ENCODE assay signal across 1 cellular context in the genomic region with DNA sequence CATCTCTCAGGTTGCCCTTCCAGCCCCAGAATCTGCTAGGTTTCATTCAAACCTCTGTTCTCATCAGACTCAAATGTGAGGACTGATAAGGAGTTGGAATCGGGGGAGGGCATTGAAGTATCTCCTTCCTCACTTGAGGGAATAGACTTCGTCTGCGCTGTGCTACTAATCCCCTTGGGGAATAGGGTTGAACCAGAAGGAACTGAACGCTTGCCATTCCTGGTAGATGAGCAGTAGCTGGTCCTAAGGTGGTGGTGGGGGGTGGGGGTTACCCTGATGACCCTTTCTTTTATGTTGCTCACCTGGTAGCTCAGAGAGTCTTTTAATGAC.
TF ChIP-seq lines count a peak whose summit lies in the region.

No MANE protein-coding gene starts in this region.

TF ChIP-seq in K562, 482 proteins besides CTCF, POLR2A, EP300 and RAD21 (continued from another document):
- TF ChIP-seq, protein P1, sequence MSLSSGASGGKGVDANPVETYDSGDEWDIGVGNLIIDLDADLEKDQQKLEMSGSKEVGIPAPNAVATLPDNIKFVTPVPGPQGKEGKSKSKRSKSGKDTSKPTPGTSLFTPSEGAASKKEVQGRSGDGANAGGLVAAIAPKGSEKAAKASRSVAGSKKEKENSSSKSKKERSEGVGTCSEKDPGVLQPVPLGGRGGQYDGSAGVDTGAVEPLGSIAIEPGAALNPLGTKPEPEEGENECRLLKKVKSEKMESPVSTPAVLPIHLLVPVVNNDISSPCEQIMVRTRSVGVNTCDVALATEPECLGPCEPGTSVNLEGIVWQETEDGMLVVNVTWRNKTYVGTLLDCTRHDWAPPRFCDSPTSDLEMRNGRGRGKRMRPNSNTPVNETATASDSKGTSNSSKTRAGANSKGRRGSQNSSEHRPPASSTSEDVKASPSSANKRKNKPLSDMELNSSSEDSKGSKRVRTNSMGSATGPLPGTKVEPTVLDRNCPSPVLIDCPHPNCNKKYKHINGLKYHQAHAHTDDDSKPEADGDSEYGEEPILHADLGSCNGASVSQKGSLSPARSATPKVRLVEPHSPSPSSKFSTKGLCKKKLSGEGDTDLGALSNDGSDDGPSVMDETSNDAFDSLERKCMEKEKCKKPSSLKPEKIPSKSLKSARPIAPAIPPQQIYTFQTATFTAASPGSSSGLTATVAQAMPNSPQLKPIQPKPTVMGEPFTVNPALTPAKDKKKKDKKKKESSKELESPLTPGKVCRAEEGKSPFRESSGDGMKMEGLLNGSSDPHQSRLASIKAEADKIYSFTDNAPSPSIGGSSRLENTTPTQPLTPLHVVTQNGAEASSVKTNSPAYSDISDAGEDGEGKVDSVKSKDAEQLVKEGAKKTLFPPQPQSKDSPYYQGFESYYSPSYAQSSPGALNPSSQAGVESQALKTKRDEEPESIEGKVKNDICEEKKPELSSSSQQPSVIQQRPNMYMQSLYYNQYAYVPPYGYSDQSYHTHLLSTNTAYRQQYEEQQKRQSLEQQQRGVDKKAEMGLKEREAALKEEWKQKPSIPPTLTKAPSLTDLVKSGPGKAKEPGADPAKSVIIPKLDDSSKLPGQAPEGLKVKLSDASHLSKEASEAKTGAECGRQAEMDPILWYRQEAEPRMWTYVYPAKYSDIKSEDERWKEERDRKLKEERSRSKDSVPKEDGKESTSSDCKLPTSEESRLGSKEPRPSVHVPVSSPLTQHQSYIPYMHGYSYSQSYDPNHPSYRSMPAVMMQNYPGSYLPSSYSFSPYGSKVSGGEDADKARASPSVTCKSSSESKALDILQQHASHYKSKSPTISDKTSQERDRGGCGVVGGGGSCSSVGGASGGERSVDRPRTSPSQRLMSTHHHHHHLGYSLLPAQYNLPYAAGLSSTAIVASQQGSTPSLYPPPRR (CRISPR knock-in tag; IDR thresholded peaks at IDR 0.05; ENCODE audit: borderline replicate concordance): no peak
- TF ChIP-seq SMC3 (conservative IDR thresholded peaks at IDR 0.05; ENCODE audit: insufficient read depth, low read depth, low read length): no peak
- TF ChIP-seq SETDB1 (IDR thresholded peaks at IDR 0.05; ENCODE audit: low read length): no peak
- no peak for TF ChIP-seq NCOA4 (IDR thresholded peaks at IDR 0.05; ENCODE audit: partially characterized antibody)
- TF ChIP-seq, protein P2, sequence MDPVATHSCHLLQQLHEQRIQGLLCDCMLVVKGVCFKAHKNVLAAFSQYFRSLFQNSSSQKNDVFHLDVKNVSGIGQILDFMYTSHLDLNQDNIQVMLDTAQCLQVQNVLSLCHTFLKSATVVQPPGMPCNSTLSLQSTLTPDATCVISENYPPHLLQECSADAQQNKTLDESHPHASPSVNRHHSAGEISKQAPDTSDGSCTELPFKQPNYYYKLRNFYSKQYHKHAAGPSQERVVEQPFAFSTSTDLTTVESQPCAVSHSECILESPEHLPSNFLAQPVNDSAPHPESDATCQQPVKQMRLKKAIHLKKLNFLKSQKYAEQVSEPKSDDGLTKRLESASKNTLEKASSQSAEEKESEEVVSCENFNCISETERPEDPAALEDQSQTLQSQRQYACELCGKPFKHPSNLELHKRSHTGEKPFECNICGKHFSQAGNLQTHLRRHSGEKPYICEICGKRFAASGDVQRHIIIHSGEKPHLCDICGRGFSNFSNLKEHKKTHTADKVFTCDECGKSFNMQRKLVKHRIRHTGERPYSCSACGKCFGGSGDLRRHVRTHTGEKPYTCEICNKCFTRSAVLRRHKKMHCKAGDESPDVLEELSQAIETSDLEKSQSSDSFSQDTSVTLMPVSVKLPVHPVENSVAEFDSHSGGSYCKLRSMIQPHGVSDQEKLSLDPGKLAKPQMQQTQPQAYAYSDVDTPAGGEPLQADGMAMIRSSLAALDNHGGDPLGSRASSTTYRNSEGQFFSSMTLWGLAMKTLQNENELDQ (CRISPR knock-in tag; IDR thresholded peaks at IDR 0.05; ENCODE audit: borderline replicate concordance): no peak
- no peak for TF ChIP-seq PRPF4 (IDR thresholded peaks at IDR 0.05; ENCODE audit: insufficient read depth, low read depth, low read length, poor library complexity, severe bottlenecking)
- TF ChIP-seq, protein P3, sequence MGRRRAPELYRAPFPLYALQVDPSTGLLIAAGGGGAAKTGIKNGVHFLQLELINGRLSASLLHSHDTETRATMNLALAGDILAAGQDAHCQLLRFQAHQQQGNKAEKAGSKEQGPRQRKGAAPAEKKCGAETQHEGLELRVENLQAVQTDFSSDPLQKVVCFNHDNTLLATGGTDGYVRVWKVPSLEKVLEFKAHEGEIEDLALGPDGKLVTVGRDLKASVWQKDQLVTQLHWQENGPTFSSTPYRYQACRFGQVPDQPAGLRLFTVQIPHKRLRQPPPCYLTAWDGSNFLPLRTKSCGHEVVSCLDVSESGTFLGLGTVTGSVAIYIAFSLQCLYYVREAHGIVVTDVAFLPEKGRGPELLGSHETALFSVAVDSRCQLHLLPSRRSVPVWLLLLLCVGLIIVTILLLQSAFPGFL (CRISPR knock-in tag; IDR thresholded peaks at IDR 0.05): no peak
- TF ChIP-seq SAFB2 (IDR thresholded peaks at IDR 0.05; ENCODE audit: borderline replicate concordance, low read depth, low read length, severe bottlenecking): no peak
- TF ChIP-seq, protein P4, sequence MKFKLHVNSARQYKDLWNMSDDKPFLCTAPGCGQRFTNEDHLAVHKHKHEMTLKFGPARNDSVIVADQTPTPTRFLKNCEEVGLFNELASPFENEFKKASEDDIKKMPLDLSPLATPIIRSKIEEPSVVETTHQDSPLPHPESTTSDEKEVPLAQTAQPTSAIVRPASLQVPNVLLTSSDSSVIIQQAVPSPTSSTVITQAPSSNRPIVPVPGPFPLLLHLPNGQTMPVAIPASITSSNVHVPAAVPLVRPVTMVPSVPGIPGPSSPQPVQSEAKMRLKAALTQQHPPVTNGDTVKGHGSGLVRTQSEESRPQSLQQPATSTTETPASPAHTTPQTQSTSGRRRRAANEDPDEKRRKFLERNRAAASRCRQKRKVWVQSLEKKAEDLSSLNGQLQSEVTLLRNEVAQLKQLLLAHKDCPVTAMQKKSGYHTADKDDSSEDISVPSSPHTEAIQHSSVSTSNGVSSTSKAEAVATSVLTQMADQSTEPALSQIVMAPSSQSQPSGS (CRISPR knock-in tag; IDR thresholded peaks at IDR 0.05): no peak
- TF ChIP-seq, protein P5, sequence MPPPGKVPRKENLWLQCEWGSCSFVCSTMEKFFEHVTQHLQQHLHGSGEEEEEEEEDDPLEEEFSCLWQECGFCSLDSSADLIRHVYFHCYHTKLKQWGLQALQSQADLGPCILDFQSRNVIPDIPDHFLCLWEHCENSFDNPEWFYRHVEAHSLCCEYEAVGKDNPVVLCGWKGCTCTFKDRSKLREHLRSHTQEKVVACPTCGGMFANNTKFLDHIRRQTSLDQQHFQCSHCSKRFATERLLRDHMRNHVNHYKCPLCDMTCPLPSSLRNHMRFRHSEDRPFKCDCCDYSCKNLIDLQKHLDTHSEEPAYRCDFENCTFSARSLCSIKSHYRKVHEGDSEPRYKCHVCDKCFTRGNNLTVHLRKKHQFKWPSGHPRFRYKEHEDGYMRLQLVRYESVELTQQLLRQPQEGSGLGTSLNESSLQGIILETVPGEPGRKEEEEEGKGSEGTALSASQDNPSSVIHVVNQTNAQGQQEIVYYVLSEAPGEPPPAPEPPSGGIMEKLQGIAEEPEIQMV (tag; conservative IDR thresholded peaks at IDR 0.05; ENCODE audit: low read depth): no peak
TF ChIP-seq in K562: peak in this region for 0.
